ENCODE assay signal across 13 cellular contexts in the genomic region with DNA sequence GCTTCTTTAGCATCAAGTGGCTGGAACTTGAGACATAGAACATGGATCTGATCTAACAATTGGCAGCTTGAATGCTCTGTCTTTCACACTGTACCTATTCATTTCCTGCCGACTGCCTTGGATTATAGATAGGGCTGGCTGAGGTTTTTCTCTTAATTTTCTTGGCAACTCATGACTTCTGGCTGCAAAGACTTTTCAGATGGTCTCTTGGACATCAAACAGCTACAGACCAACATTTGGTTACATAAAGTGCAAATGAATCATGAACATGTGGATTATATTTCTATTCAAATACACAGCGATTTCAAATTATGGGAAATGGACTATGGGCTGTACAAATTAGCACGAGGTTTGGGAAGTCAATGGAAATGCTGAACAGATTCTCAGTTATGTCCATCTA. TPM values are rescaled to one million over a fixed set of nuclear protein-coding genes. Genes with fewer than 3 reads are reported as not detected.
"Had no signal": no experiment of that assay in that cellular context is flagged by ENCODE, and none has a peak within 500 bp of the region (broad histone marks: within the 10 kb centered on the region; RNA-seq: fewer than 3 reads in every experiment).

No MANE protein-coding gene starts in this region.

- H3K4me3 ChIP-seq: body of pancreas, smooth muscle cell, thyroid gland, vagina had no signal

- H3K36me3 Mint-ChIP-seq: activated naive CD4-positive, alpha-beta T cell treated with anti-CD3 and anti-CD28 coated beads, Interleukin-2, amount 50 U/mL, for 24 hours; immature natural killer cell; naive B cell had no signal

- ATAC-seq: activated CD4-positive, CD25-positive, alpha-beta regulatory T cell treated with anti-CD3 and anti-CD28 coated beads, Interleukin-2, amount 50 U/mL, for 24 hours; body of pancreas had no signal

- H3K9me3 ChIP-seq: body of pancreas, thyroid gland, vagina had no signal

- H3K27me3 ChIP-seq: body of pancreas, thyroid gland, vagina had no signal

- H3K4me3 Mint-ChIP-seq: activated naive CD4-positive, alpha-beta T cell treated with anti-CD3 and anti-CD28 coated beads, Interleukin-2, amount 50 U/mL, for 24 hours; immature natural killer cell; naive B cell had no signal

- H3K27me3 Mint-ChIP-seq: activated naive CD4-positive, alpha-beta T cell treated with anti-CD3 and anti-CD28 coated beads, Interleukin-2, amount 50 U/mL, for 24 hours had no signal

- H3K9me3 Mint-ChIP-seq: activated naive CD4-positive, alpha-beta T cell treated with anti-CD3 and anti-CD28 coated beads, Interleukin-2, amount 50 U/mL, for 24 hours; immature natural killer cell had no signal

- H3K27ac Mint-ChIP-seq: activated naive CD4-positive, alpha-beta T cell treated with anti-CD3 and anti-CD28 coated beads, Interleukin-2, amount 50 U/mL, for 24 hours; immature natural killer cell; naive B cell had no signal

- H3K36me3 ChIP-seq: thyroid gland, vagina had no signal

- DNase-seq: activated T-cell treated with anti-CD3 and anti-CD28 coated beads, Interleukin-2, amount 50 U/mL, for 1 hour; amniotic stem cell; body of pancreas; effector memory CD4-positive, alpha-beta T cell; immature natural killer cell; left cardiac atrium; naive B cell; thyroid gland had no signal

- H3K27ac ChIP-seq: body of pancreas, thyroid gland had no signal

- H3K4me1 Mint-ChIP-seq: immature natural killer cell had no signal

RNA-seq across cellular contexts. Expression of a gene that starts 26.2 kb away (rescaled TPM):
- total RNA-seq: fibroblast of villous mesenchyme had no signal

RNA-seq across cellular contexts. Expression of a gene that starts 36.4 kb away (rescaled TPM):
- total RNA-seq: body of pancreas had no signal
- polyA plus RNA-seq: smooth muscle cell had no signal
